In the genomic region with DNA sequence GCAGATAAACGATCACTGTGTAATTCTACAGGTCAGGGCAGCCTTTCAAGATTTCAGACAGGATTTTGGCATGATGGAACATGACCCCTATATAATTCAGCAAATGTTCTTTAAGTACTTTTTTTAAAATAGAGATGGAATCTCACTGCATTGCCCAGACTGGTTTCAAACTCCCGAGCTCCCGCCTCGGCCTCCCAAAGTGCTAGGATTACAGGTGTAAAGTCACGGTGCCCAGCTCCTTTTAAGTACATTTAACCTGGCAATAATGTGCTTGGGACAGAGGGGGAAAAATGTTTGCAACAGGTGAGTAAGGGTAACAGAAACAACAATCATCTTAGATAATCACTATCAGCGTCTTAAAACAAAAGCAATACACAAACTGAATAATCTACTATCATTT, we compare ENCODE assay signal across 7 cellular contexts.
"Had no signal": no experiment of that assay in that cellular context is flagged by ENCODE, and none has a peak within 500 bp of the region (broad histone marks: within the 10 kb centered on the region; RNA-seq: fewer than 3 reads in every experiment).

No MANE protein-coding gene starts in this region.

- H3K4me3 ChIP-seq: GM23248, K562 had no signal

- H3K27ac Mint-ChIP-seq: H9, HFFc6 had no signal

- H3K4me3 Mint-ChIP-seq: H9, HFFc6 had no signal

- DNase-seq: GM23248, H9, HCEC 1CT, HFFc6, IMR-90, KG1 had no signal

- H3K27ac ChIP-seq: GM23248 had no signal

- H3K9me3 Mint-ChIP-seq: H9, HFFc6 had no signal

- ATAC-seq: K562 had no signal

- H2AFZ ChIP-seq: GM23248 had no signal
